Comparison of ENCODE assay signal across 8 cellular contexts in the genomic region with DNA sequence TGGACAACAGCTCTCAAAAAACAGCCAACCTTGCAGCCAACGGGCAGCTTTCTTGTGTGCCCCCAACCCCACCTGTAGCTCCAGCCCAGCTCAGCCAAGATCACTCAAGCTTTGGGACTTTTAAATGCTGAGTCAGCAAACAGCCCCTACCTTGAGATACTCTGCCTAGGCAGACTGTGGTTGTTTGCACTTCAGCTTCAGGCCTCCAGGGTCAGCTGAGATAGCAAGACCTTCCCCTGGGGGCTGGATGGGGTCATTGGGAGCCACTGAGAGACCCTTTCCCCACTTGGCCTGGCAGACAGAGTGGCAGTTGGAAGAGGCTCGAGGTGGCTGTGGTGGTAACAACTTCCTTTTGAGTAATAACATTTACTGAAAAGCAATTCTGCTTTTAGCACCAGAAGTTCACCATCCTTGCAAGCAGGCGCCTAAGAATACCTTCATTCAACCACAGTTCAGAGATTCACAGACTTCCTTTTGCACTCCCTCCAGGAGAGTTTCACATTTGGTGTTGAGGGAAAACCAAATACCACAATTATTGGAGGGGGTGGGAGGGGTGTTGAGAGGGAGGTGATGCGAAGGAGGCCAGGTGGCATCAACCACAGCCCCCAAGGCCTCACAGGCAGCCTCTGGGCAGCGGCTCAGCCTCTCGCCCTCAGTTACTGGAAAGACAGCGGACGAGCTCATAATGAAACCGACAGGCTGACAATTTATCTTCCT.
DNase-seq lines count a peak whose midpoint lies in the region; ATAC-seq, FAIRE-seq and TF ChIP-seq lines count a peak whose summit lies in the region.

No MANE protein-coding gene starts in this region.

- no peaks in the 10 kb centered on the region for H3K27me3 Mint-ChIP-seq in activated naive CD4-positive, alpha-beta T cell treated with anti-CD3 and anti-CD28 coated beads, Interleukin-2, amount 10 ng/mL, durations not matched to agents 7 days and 5 days
- no peaks in the 10 kb centered on the region for H3K27me3 Mint-ChIP-seq in Caco-2 (ENCODE audit: insufficient read depth, unreplicated experiment)

- TF ChIP-seq CTCF in MM.1S (IDR thresholded peaks at IDR 0.05; ENCODE audit: low read length) (peak; percentile 22; the same call in 1 of the 2 replicates), lower lobe of right lung (IDR thresholded peaks at IDR 0.05) (no peak), Caco-2 (IDR thresholded peaks at IDR 0.05; ENCODE audit: insufficient read depth in 1 of 2, low read depth in 1 of 2, low read length in 1 of 2, severe bottlenecking in 1 of 2, unreplicated experiment in 1 of 2) (peak in 1 of 2 experiments; percentile 16)

- H3K27ac Mint-ChIP-seq in activated naive CD4-positive, alpha-beta T cell treated with anti-CD3 and anti-CD28 coated beads, Interleukin-2, amount 10 ng/mL, durations not matched to agents 7 days and 5 days: peak overlapping the region; percentile 89
- H3K27ac Mint-ChIP-seq in Caco-2 (ENCODE audit: unreplicated experiment): no peak overlapping the region

- no peak for TF ChIP-seq POLR2A in GM12892 (IDR thresholded peaks at IDR 0.05; ENCODE audit: low read depth, low read length)

- DNase-seq in GM12892 (ENCODE audit: insufficient read length) (peak; percentile 61), GM23248 (peak; percentile 60), MM.1S (peak; percentile 69), lower lobe of right lung (no peak), cerebellar nuclear complex (lab: John Stamatoyannopoulos, UW) (no peak), Caco-2 (no peak)
- peak; percentile 70 for DNase-seq in activated naive CD4-positive, alpha-beta T cell treated with anti-CD3 and anti-CD28 coated beads, Interleukin-2, amount 10 ng/mL, durations not matched to agents 7 days and 5 days
- peak; percentile 80 for DNase-seq in stimulated activated naive CD8-positive, alpha-beta T cell treated with anti-CD3 and anti-CD28 coated beads, Interleukin-15, Interleukin-2, amounts not matched to agents 100 U/mL and 50 U/mL, for 24 hours

- H3K4me1 ChIP-seq in GM23248 (ENCODE audit: insufficient read depth): peaks cover 61% of the 10 kb centered on the region
- H3K4me1 ChIP-seq in MM.1S (ENCODE audit: low read length): peaks cover 18% of the 10 kb centered on the region
- H3K4me1 ChIP-seq in lower lobe of right lung: peaks cover 27% of the 10 kb centered on the region
- peaks cover 8% of the 10 kb centered on the region for H3K4me1 ChIP-seq in Caco-2

- 14 to 22% methylated on average over 9 of the region's 9 CpGs for whole genome bisulfite sequencing in GM23248 (ENCODE audit: low coverage in 1 of 2, low lambda C conversion rate in 2 of 2, missing lambda C conversion rate in 2 of 2), 2 experiments

- H3K79me2 ChIP-seq in GM23248 (ENCODE audit: insufficient read depth) (no peaks in the 10 kb centered on the region), MM.1S (ENCODE audit: low read length) (no peaks in the 10 kb centered on the region)

- intact Hi-C loops in lower lobe of right lung (cut with DNase I): no loop called here
- intact Hi-C loops in Caco-2 (cut with micrococcal nuclease; ENCODE audit: unreplicated experiment): no loop called here

- no peaks in the 10 kb centered on the region for H3K36me3 Mint-ChIP-seq in activated naive CD4-positive, alpha-beta T cell treated with anti-CD3 and anti-CD28 coated beads, Interleukin-2, amount 10 ng/mL, durations not matched to agents 7 days and 5 days
- H3K36me3 Mint-ChIP-seq in Caco-2 (ENCODE audit: insufficient read depth, unreplicated experiment): no peaks in the 10 kb centered on the region

- H3K27me3 ChIP-seq in GM23248 (replicated peaks; ENCODE audit: insufficient read depth) (no peaks in the 10 kb centered on the region), MM.1S (replicated peaks; ENCODE audit: insufficient read depth, low read length) (peaks cover 54% of the 10 kb centered on the region), lower lobe of right lung (ENCODE audit: low read depth) (no peaks in the 10 kb centered on the region), Caco-2 (replicated peaks; ENCODE audit: control insufficient read depth, insufficient read depth, low read length) (no peaks in the 10 kb centered on the region)

- H3K27ac ChIP-seq in GM23248 (peak overlapping the region; percentile 95), MM.1S (ENCODE audit: low read length) (peak overlapping the region; percentile 20; the same call in 1 of the 2 replicates), lower lobe of right lung (peak overlapping the region; percentile 60)

- H3K4me2 ChIP-seq in GM23248 (ENCODE audit: unreplicated experiment) (peak overlapping the region; percentile 78), MM.1S (ENCODE audit: low read depth, low read length) (peak overlapping the region; percentile 77)

- no peaks in the 10 kb centered on the region for H3K9me3 ChIP-seq in GM23248 (ENCODE audit: low read depth)
- H3K9me3 ChIP-seq in MM.1S (replicated peaks; ENCODE audit: insufficient read depth, low read length): no peaks in the 10 kb centered on the region
- H3K9me3 ChIP-seq in lower lobe of right lung: no peaks in the 10 kb centered on the region
- H3K9me3 ChIP-seq in Caco-2: no peaks in the 10 kb centered on the region

- H3K4me1 Mint-ChIP-seq in activated naive CD4-positive, alpha-beta T cell treated with anti-CD3 and anti-CD28 coated beads, Interleukin-2, amount 10 ng/mL, durations not matched to agents 7 days and 5 days: peaks cover 67% of the 10 kb centered on the region
- peaks cover 4% of the 10 kb centered on the region for H3K4me1 Mint-ChIP-seq in Caco-2 (ENCODE audit: low read depth, unreplicated experiment)

- H3K9me3 Mint-ChIP-seq in activated naive CD4-positive, alpha-beta T cell treated with anti-CD3 and anti-CD28 coated beads, Interleukin-2, amount 10 ng/mL, durations not matched to agents 7 days and 5 days: no peaks in the 10 kb centered on the region
- no peaks in the 10 kb centered on the region for H3K9me3 Mint-ChIP-seq in Caco-2 (ENCODE audit: unreplicated experiment)

- H3K4me3 ChIP-seq in GM23248: peak overlapping the region; percentile 60
- peak overlapping the region; percentile 32 for H3K4me3 ChIP-seq in MM.1S (ENCODE audit: low read length)
- H3K4me3 ChIP-seq in lower lobe of right lung: no peak overlapping the region
- H3K4me3 ChIP-seq in Caco-2 (ENCODE audit: low read depth, low read length): no peak overlapping the region

- H4K20me1 ChIP-seq in GM23248 (ENCODE audit: insufficient read depth) (no peaks in the 10 kb centered on the region), MM.1S (ENCODE audit: insufficient read depth, low read length) (no peaks in the 10 kb centered on the region)

- FAIRE-seq in GM12892 (lab: Jason Lieb, UNC): peak; percentile 87

- H2AFZ ChIP-seq in GM23248 (peak overlapping the region; percentile 61), MM.1S (ENCODE audit: low read length) (no peak overlapping the region)

- in situ Hi-C loops in GM23248 (cut with MboI): no loop called here

- CTCF ChIA-PET in activated naive CD4-positive, alpha-beta T cell treated with anti-CD3 and anti-CD28 coated beads, Interleukin-2, amount 10 ng/mL, durations not matched to agents 7 days and 5 days (lab: Charles Lee): interaction anchor here (0.8 to 1.4 kb wide), 5 partner anchors 10 to 160 kb away, joined by 3 to 9 read pairs (median 3); a partner anchor contains a TSS
- CTCF ChIA-PET in Caco-2 (lab: Charles Lee): interaction anchor here (0.5 to 1.1 kb wide), 5 partner anchors 29 to 154 kb away, joined by 3 to 5 read pairs (median 3); no protein-coding TSS in a partner anchor

- H3K36me3 ChIP-seq in GM23248 (ENCODE audit: low read depth): no peaks in the 10 kb centered on the region
- H3K36me3 ChIP-seq in MM.1S (replicated peaks; ENCODE audit: insufficient read depth, low read length): no peaks in the 10 kb centered on the region
- H3K36me3 ChIP-seq in lower lobe of right lung: no peaks in the 10 kb centered on the region
- H3K36me3 ChIP-seq in Caco-2 (ENCODE audit: control insufficient read depth, insufficient read depth, low read length): no peaks in the 10 kb centered on the region

- no TSS peak for BruUV-seq in Caco-2 (replicated peaks; lab: Mats Ljungman, UMichigan)

- H3K4me3 Mint-ChIP-seq in activated naive CD4-positive, alpha-beta T cell treated with anti-CD3 and anti-CD28 coated beads, Interleukin-2, amount 10 ng/mL, durations not matched to agents 7 days and 5 days: peak overlapping the region; percentile 54
- H3K4me3 Mint-ChIP-seq in Caco-2 (ENCODE audit: unreplicated experiment): no peak overlapping the region

- POLR2A ChIA-PET in Caco-2 (lab: Charles Lee): interaction anchor here (1.0 kb wide), 1 partner anchor 10 kb away, joined by 3 read pairs; no protein-coding TSS in a partner anchor

- peak overlapping the region; percentile 78 for H3K9ac ChIP-seq in GM23248
- H3K9ac ChIP-seq in MM.1S (ENCODE audit: low read length): no peak overlapping the region

- peak; percentile 21 to 47 for ATAC-seq in lower lobe of right lung
- peak; percentile 87 for ATAC-seq in stimulated activated naive CD8-positive, alpha-beta T cell treated with anti-CD3 and anti-CD28 coated beads, Interleukin-15, Interleukin-2, amounts not matched to agents 100 U/mL and 50 U/mL, for 24 hours

- H3K9me2 ChIP-seq in GM23248 (ENCODE audit: insufficient read depth): no peaks in the 10 kb centered on the region
- no peaks in the 10 kb centered on the region for H3K9me2 ChIP-seq in MM.1S (replicated peaks; ENCODE audit: insufficient read depth, low read length)

- H3F3A ChIP-seq in GM23248 (ENCODE audit: insufficient read depth) (peaks cover 49% of the 10 kb centered on the region), MM.1S (ENCODE audit: insufficient read depth, low read length) (peaks cover 10% of the 10 kb centered on the region)

Comparison
In these comparisons a context has a peak if more than half of its experiments do, and no peak if none do; other contexts are left out.
1. DNase-seq: peak in GM12892 (single experiment), GM23248 (single experiment), MM.1S (single experiment), activated naive CD4-positive, alpha-beta T cell treated with anti-CD3 and anti-CD28 coated beads, Interleukin-2, amount 10 ng/mL, durations not matched to agents 7 days and 5 days (single experiment) and stimulated activated naive CD8-positive, alpha-beta T cell treated with anti-CD3 and anti-CD28 coated beads, Interleukin-15, Interleukin-2, amounts not matched to agents 100 U/mL and 50 U/mL, for 24 hours (single experiment); none in lower lobe of right lung (single experiment), cerebellar nuclear complex (0 of 2) and Caco-2 (0 of 2).
2. H3K27ac ChIP-seq: peak in every context shown above with its lines; median percentile 95 in GM23248; 60 in lower lobe of right lung; 20 in MM.1S.
3. H3K4me3 ChIP-seq: peak in GM23248 (single experiment) and MM.1S (single experiment); none in lower lobe of right lung (single experiment) and Caco-2 (single experiment).